9 cellular contexts compared by ENCODE assay signal in genomic region chr18:62436636-62437519, GRCh38.
DNase-seq lines count a peak whose midpoint lies in the region; ATAC-seq and TF ChIP-seq lines count a peak whose summit lies in the region.
"Had no signal": no experiment of that assay in that cellular context is flagged by ENCODE, and none has a peak within 500 bp of the region (broad histone marks: within the 10 kb centered on the region; RNA-seq: fewer than 3 reads in every experiment).

No MANE protein-coding gene starts in this region.

- H3K9ac ChIP-seq in skeletal muscle tissue (ENCODE audit: low read depth in 1 of 3, low read length in 3 of 3), result peak overlapping the region; percentile 63 to 84 (median 77)

- H3K36me3 Mint-ChIP-seq in activated CD8-positive, alpha-beta T cell treated with anti-CD3 and anti-CD28 coated beads for 36 hours (ENCODE audit: low read depth), result no peaks in the 10 kb centered on the region
- H3K36me3 Mint-ChIP-seq: natural killer cell had no signal

- POLR2A ChIA-PET in activated CD8-positive, alpha-beta T cell treated with anti-CD3 and anti-CD28 coated beads for 36 hours (lab: Charles Lee), result interaction anchor here (1.6 kb wide), 1 partner anchor 11 kb away, joined by 3 read pairs; no protein-coding TSS in a partner anchor

- H3K27me3 ChIP-seq in skeletal muscle tissue (ENCODE audit: control insufficient read depth in 3 of 3, insufficient read depth in 3 of 3, low read length in 3 of 3), result no peaks in the 10 kb centered on the region

- H3K27me3 Mint-ChIP-seq in activated CD8-positive, alpha-beta T cell treated with anti-CD3 and anti-CD28 coated beads for 36 hours, result peaks cover 3% of the 10 kb centered on the region

- H3K4me1 ChIP-seq in skeletal muscle tissue (ENCODE audit: control insufficient read depth in 3 of 3, insufficient read depth in 3 of 3, low read length in 3 of 3), result peaks cover 16 to 27% (median 19%) of the 10 kb centered on the region in 3 donors

- H3K36me3 ChIP-seq in skeletal muscle tissue (ENCODE audit: control insufficient read depth in 3 of 3, insufficient read depth in 3 of 3, low read length in 3 of 3), result no peaks in the 10 kb centered on the region

- H3K9me3 ChIP-seq in skeletal muscle tissue (ENCODE audit: control insufficient read depth in 3 of 3, low read length in 3 of 3), result no peaks in the 10 kb centered on the region

- peak; percentile 83 for DNase-seq in cardiac septum (ENCODE audit: low spot score)
- no peak for DNase-seq in AML-193 (lab: John Stamatoyannopoulos, UW)
- no peak for DNase-seq in activated CD8-positive, alpha-beta T cell treated with anti-CD3 and anti-CD28 coated beads for 36 hours
- DNase-seq: natural killer cell had no signal

- CTCF ChIA-PET in activated CD8-positive, alpha-beta T cell treated with anti-CD3 and anti-CD28 coated beads for 36 hours (lab: Charles Lee), result interaction anchor here (1.1 to 3.9 kb wide), 5 partner anchors 11 to 149 kb away, joined by 3 to 38 read pairs (median 5); no protein-coding TSS in a partner anchor

- H3K9me3 Mint-ChIP-seq in activated CD8-positive, alpha-beta T cell treated with anti-CD3 and anti-CD28 coated beads for 36 hours, result no peaks in the 10 kb centered on the region
- H3K9me3 Mint-ChIP-seq: natural killer cell had no signal

- no peak overlapping the region for H3K27ac Mint-ChIP-seq in activated CD8-positive, alpha-beta T cell treated with anti-CD3 and anti-CD28 coated beads for 36 hours
- H3K27ac Mint-ChIP-seq: natural killer cell had no signal

- H3K27ac ChIP-seq in VCaP (peak overlapping the region; percentile 28; the same call in 1 of the 2 replicates), skeletal muscle tissue (ENCODE audit: low read depth, low read length) (peak overlapping the region; percentile 96)

- H3K4me3 Mint-ChIP-seq in activated CD8-positive, alpha-beta T cell treated with anti-CD3 and anti-CD28 coated beads for 36 hours, result no peak overlapping the region
- H3K4me3 Mint-ChIP-seq: natural killer cell had no signal

- H3K4me1 Mint-ChIP-seq in activated CD8-positive, alpha-beta T cell treated with anti-CD3 and anti-CD28 coated beads for 36 hours (ENCODE audit: low read depth), result no peaks in the 10 kb centered on the region
- H3K4me1 Mint-ChIP-seq: natural killer cell had no signal

- TF ChIP-seq CTCF in VCaP (conservative IDR thresholded peaks at IDR 0.05), result no peak
- no peak for TF ChIP-seq CTCF in activated CD8-positive, alpha-beta T cell treated with anti-CD3 and anti-CD28 coated beads for 36 hours (IDR thresholded peaks at IDR 0.05)

- peak; percentile 33 for ATAC-seq in GM21447 (IDR thresholded peaks at IDR 0.05; ENCODE audit: unreplicated experiment)
- no peak for ATAC-seq in HG03460 (IDR thresholded peaks at IDR 0.05; ENCODE audit: unreplicated experiment)
- ATAC-seq in GM19328 (IDR thresholded peaks at IDR 0.05; ENCODE audit: unreplicated experiment), result no peak
- ATAC-seq in activated CD8-positive, alpha-beta T cell treated with anti-CD3 and anti-CD28 coated beads for 36 hours, result no peak
- ATAC-seq: natural killer cell had no signal

- H3K4me3 ChIP-seq in skeletal muscle tissue (ENCODE audit: low read length in 3 of 3), result peak overlapping the region; percentile 33 to 58 (median 48)

- intact Hi-C loops in cardiac septum (cut with DNase I), result no loop called here
- intact Hi-C loops in activated CD8-positive, alpha-beta T cell treated with anti-CD3 and anti-CD28 coated beads for 36 hours (cut with micrococcal nuclease), result no loop called here
